1 cellular context compared by ENCODE assay signal in the genomic region with DNA sequence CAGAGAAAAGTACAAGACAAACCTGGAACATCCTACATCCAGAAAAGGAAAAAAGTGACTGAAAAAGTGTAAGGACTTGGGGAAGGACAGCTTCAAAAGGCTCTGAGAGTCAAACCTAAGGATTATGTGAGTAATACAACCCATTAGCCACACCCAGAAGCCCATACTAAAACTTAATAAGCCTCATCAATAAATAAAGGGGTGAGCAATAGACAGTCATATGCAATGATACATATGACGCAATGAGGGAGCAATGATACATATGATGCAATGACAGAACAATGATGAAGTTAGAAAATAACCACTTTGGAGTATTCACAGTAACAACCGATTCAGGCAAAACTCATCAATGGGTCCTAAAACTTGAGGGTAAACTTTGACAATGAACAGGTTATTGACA.
TF ChIP-seq lines count a peak whose summit lies in the region.

No MANE protein-coding gene starts in this region.

TF ChIP-seq in GM23338, 12 proteins besides CTCF, POLR2A, EP300 and RAD21:
- TF ChIP-seq ZNF462 (CRISPR knock-in tag; IDR thresholded peaks at IDR 0.05) (no peak), ZNF331 (CRISPR knock-in tag; IDR thresholded peaks at IDR 0.05; ENCODE audit: low read depth) (no peak)
